In the genomic region with DNA sequence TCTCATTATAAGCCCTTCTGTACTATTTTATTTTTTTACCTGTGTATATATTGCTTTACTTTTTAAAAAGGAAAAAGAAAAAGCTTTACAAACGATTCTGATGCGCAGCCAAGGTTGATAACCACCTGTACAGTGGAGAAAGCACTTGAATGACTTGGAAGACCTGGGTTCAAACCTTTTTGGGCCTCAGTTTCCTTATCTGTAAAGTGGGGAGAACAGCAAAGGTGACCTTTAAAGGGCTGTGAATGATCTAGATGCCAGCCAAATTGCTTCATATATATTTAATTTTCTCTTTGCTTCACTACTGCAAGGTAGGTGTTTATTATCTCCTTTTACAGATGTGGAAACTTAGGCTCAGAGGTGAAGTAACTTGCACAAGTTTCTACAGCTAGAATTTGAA, we compare ENCODE assay signal across 7 cellular contexts. TPM values are rescaled to one million over a fixed set of nuclear protein-coding genes. Genes with fewer than 3 reads are reported as not detected.
"Had no signal": no experiment of that assay in that cellular context is flagged by ENCODE, and none has a peak within 500 bp of the region (broad histone marks: within the 10 kb centered on the region; RNA-seq: fewer than 3 reads in every experiment).

No MANE protein-coding gene starts in this region.

- DNase-seq: IMR-90, KBM-7, KG1 had no signal

- ATAC-seq: HepG2 had no signal

- H3K27ac ChIP-seq: HL-60, KMS-11 had no signal

- FAIRE-seq: HepG2, HTR-8/SVneo had no signal

- H3K4me2 ChIP-seq: KMS-11 had no signal

- H3K9ac ChIP-seq: KMS-11 had no signal

RNA-seq across cellular contexts. Expression of gene RIBC1, which starts 45.2 kb away (rescaled TPM):
- polyA plus RNA-seq: HepG2 had no signal
